ENCODE assay signal across 29 cellular contexts in the genomic region with DNA sequence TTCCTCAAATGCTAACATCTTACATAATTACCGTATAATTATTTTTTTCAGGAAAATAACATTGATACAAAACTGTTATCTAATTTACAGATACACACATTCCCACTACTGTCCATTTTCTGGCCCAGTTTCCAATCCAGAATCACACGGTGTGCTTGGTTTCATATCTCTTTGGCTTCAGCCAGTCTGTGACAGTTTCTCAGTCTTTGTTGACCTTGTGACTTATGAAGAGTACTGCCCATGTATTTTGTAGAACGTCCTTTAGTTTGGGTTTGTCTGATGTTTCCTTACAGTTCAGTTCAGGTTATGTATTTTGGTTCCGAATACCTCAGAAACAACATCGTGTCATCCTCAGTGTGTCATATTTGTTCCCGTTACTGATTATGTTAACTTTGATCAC.
"Had no signal": no experiment of that assay in that cellular context is flagged by ENCODE, and none has a peak within 500 bp of the region (broad histone marks: within the 10 kb centered on the region; RNA-seq: fewer than 3 reads in every experiment).

No MANE protein-coding gene starts in this region.

- H3K4me1 Mint-ChIP-seq: activated naive CD8-positive, alpha-beta T cell treated with anti-CD3 and anti-CD28 coated beads for 36 hours; central memory CD8-positive, alpha-beta T cell had no signal

- H3K27ac Mint-ChIP-seq: activated CD8-positive, alpha-beta T cell treated with anti-CD3 and anti-CD28 coated beads for 36 hours; activated naive CD8-positive, alpha-beta T cell treated with anti-CD3 and anti-CD28 coated beads for 36 hours; activated T-helper 1 cell treated with anti-CD3 and anti-CD28 coated beads, Interleukin-12 subunit alpha, Interleukin-12 subunit beta, Interleukin-2, Interleukin-4 antibody, amounts not matched to agents 30 ng/mL and 10 ng/mL and 1 ng/mL, durations not matched to agents 14 hours and 24 hours and 36 hours had no signal

- H3K36me3 ChIP-seq: WERI-Rb-1 had no signal

- ATAC-seq: activated CD8-positive, alpha-beta T cell treated with anti-CD3 and anti-CD28 coated beads for 36 hours; Panc1 had no signal

- H3K9me3 Mint-ChIP-seq: activated CD8-positive, alpha-beta T cell treated with anti-CD3 and anti-CD28 coated beads for 36 hours; activated naive CD8-positive, alpha-beta T cell treated with anti-CD3 and anti-CD28 coated beads for 36 hours; activated T-helper 1 cell treated with anti-CD3 and anti-CD28 coated beads, Interleukin-12 subunit alpha, Interleukin-12 subunit beta, Interleukin-2, Interleukin-4 antibody, amounts not matched to agents 30 ng/mL and 10 ng/mL and 1 ng/mL, durations not matched to agents 14 hours and 24 hours and 36 hours; central memory CD8-positive, alpha-beta T cell had no signal

- H3K27ac ChIP-seq: brain microvascular endothelial cell, KMS-11, WERI-Rb-1 had no signal

- H3K27me3 ChIP-seq: brain microvascular endothelial cell had no signal

- H3K27me3 Mint-ChIP-seq: activated CD8-positive, alpha-beta T cell treated with anti-CD3 and anti-CD28 coated beads for 36 hours; activated naive CD8-positive, alpha-beta T cell treated with anti-CD3 and anti-CD28 coated beads for 36 hours; central memory CD8-positive, alpha-beta T cell had no signal

- H3K4me3 Mint-ChIP-seq: activated CD8-positive, alpha-beta T cell treated with anti-CD3 and anti-CD28 coated beads for 36 hours; activated naive CD8-positive, alpha-beta T cell treated with anti-CD3 and anti-CD28 coated beads for 36 hours; activated T-helper 1 cell treated with anti-CD3 and anti-CD28 coated beads, Interleukin-12 subunit alpha, Interleukin-12 subunit beta, Interleukin-2, Interleukin-4 antibody, amounts not matched to agents 30 ng/mL and 10 ng/mL and 1 ng/mL, durations not matched to agents 14 hours and 24 hours and 36 hours; central memory CD8-positive, alpha-beta T cell had no signal

- DNase-seq: activated CD4-positive, alpha-beta T cell treated with anti-CD3 and anti-CD28 coated beads for 1 hour; activated CD4-positive, alpha-beta T cell treated with anti-CD3 and anti-CD28 coated beads, Interleukin-2, amount 50 U/mL, for 1 hour; activated CD4-positive, CD25-positive, alpha-beta regulatory T cell; activated CD8-positive, alpha-beta T cell treated with anti-CD3 and anti-CD28 coated beads for 36 hours; activated effector memory CD4-positive, alpha-beta T cell treated with anti-CD3 and anti-CD28 coated beads, Interleukin-2, amount 50 U/mL, for 16 hours; activated naive CD4-positive, alpha-beta T cell; activated naive CD4-positive, alpha-beta T cell treated with anti-CD3 and anti-CD28 coated beads, Interleukin-2, amount 50 U/mL, for 16 hours; activated naive CD8-positive, alpha-beta T cell treated with anti-CD3 and anti-CD28 coated beads for 36 hours; activated T-cell treated with anti-CD3 and anti-CD28 coated beads, Interleukin-2, amount 50 U/mL, for 1 hour; amniotic stem cell; aorta; brain microvascular endothelial cell; MM.1S; MV-4-11; NCI-H1092; NCI-H1436 treated with DMSO at 0.1 percent for 48 hours; NCI-H1694 treated with DMSO at 0.1 percent for 48 hours; NCI-H2029; NCI-H345; NCI-H524 treated with DMSO at 0.1 percent for 48 hours; SW 1271; T-helper 1 cell; T-helper 2 cell; T-helper 9 cell; WERI-Rb-1 had no signal
